Comparison of ENCODE assay signal across 8 cellular contexts in genomic region chr14:90383731-90384542, GRCh38. TPM values are rescaled to one million over a fixed set of nuclear protein-coding genes. Genes with fewer than 3 reads are reported as not detected.
A peak's percentile ranks its signal among the peaks of the same experiment; 100 is the strongest.
DNase-seq lines count a peak whose midpoint lies in the region; ATAC-seq and TF ChIP-seq lines count a peak whose summit lies in the region.

No MANE protein-coding gene starts in this region.

- peak overlapping the region; percentile 93 for H3K27ac ChIP-seq in CD4-positive, alpha-beta memory T cell (ENCODE audit: low read depth, low read length)
- peak overlapping the region; percentile 95 for H3K27ac ChIP-seq in WERI-Rb-1

- H3K27ac Mint-ChIP-seq in CD4-positive, alpha-beta memory T cell = no peak overlapping the region
- no peak overlapping the region for H3K27ac Mint-ChIP-seq in central memory CD8-positive, alpha-beta T cell (ENCODE audit: low read depth)

- POLR2A ChIA-PET in CD4-positive, alpha-beta memory T cell (lab: Charles Lee; ENCODE audit: partially characterized antibody) = interaction anchor here (0.5 to 17.2 kb wide), 22 partner anchors 9 to 1656 kb away, joined by 3 to 1009 read pairs (median 4); partner anchors contain the start of genes CALM1, GPR68, NRDE2 and PSMC1

- no peak for TF ChIP-seq CTCF in WERI-Rb-1 (IDR thresholded peaks at IDR 0.05; ENCODE audit: low read depth, low read length)

- H3K9me3 ChIP-seq in CD4-positive, alpha-beta memory T cell (ENCODE audit: control insufficient read depth in 1 of 2, low read length in 2 of 2) = no peaks in the 10 kb centered on the region
- H3K9me3 ChIP-seq in WERI-Rb-1 (ENCODE audit: severe bottlenecking) = no peaks in the 10 kb centered on the region

- intact Hi-C loops in CD4-positive, alpha-beta memory T cell (cut with micrococcal nuclease) = loop anchor here (1.0 to 10.0 kb wide), 7 partner anchors 13 to 1491 kb away; partner anchors contain the start of genes CALM1, EFCAB11, NRDE2 and PPP4R3A
- intact Hi-C loops in left colon (cut with DNase I, micrococcal nuclease) = no loop called here

- DNase-seq in CD4-positive, alpha-beta memory T cell = peak; percentile 68 to 81 (median 78)
- DNase-seq in NCI-H1092 (lab: John Stamatoyannopoulos, UW) (peak; percentile 73), WERI-Rb-1 (peak; percentile 50), left colon (peak; percentile 56 to 69), NCI-H526 treated with DMSO at 0.1 percent for 48 hours (lab: John Stamatoyannopoulos, UW) (no peak)
- DNase-seq in central memory CD8-positive, alpha-beta T cell (ENCODE audit: low spot score in 2 of 2) = peak; percentile 48 to 72
- DNase-seq in stimulated activated CD4-positive, alpha-beta T cell treated with anti-CD3 and anti-CD28 coated beads, Interleukin-4, amount 100 ng/mL, for 1 hour = peak; percentile 38

- peaks cover 31% of the 10 kb centered on the region for H3K4me1 ChIP-seq in CD4-positive, alpha-beta memory T cell (ENCODE audit: insufficient read depth, low read length)

- H3K4me1 Mint-ChIP-seq in CD4-positive, alpha-beta memory T cell = peaks cover 4 to 18% (median 9%) of the 10 kb centered on the region in 4 donors
- H3K4me1 Mint-ChIP-seq in central memory CD8-positive, alpha-beta T cell = no peaks in the 10 kb centered on the region

- no peak overlapping the region for H3K4me3 Mint-ChIP-seq in CD4-positive, alpha-beta memory T cell
- no peak overlapping the region for H3K4me3 Mint-ChIP-seq in central memory CD8-positive, alpha-beta T cell

- peak overlapping the region; percentile 63 to 95 for H3K4me3 ChIP-seq in CD4-positive, alpha-beta memory T cell (ENCODE audit: low read length in 2 of 2)
- peak overlapping the region; percentile 81 for H3K4me3 ChIP-seq in WERI-Rb-1 (ENCODE audit: low read depth, low read length)

- H3K36me3 Mint-ChIP-seq in CD4-positive, alpha-beta memory T cell = peaks cover 0 to 2% of the 10 kb centered on the region in 2 donors
- H3K36me3 Mint-ChIP-seq in central memory CD8-positive, alpha-beta T cell (ENCODE audit: insufficient read depth) = no peaks in the 10 kb centered on the region

- no peaks in the 10 kb centered on the region for H3K27me3 Mint-ChIP-seq in CD4-positive, alpha-beta memory T cell
- H3K27me3 Mint-ChIP-seq in central memory CD8-positive, alpha-beta T cell = no peaks in the 10 kb centered on the region

- ATAC-seq in GM21576 (IDR thresholded peaks at IDR 0.05; ENCODE audit: unreplicated experiment) (peak; percentile 3), left colon (peak; percentile 29)
- ATAC-seq in central memory CD8-positive, alpha-beta T cell (replicated peaks; ENCODE audit: extremely low read depth, poor library complexity, severe bottlenecking) = peak; percentile 64

- H3K36me3 ChIP-seq in CD4-positive, alpha-beta memory T cell (ENCODE audit: insufficient read depth, low read length) = no peaks in the 10 kb centered on the region
- H3K36me3 ChIP-seq in WERI-Rb-1 = no peaks in the 10 kb centered on the region

- CTCF ChIA-PET in CD4-positive, alpha-beta memory T cell (lab: Charles Lee; ENCODE audit: partially characterized antibody) = interaction anchor here (1.0 to 9.7 kb wide), 6 partner anchors 9 to 375 kb away, joined by 3 to 119 read pairs (median 6); partner anchors contain the start of gene CALM1

- H3K9me3 Mint-ChIP-seq in CD4-positive, alpha-beta memory T cell = peaks cover 0 to 2% (median 0%) of the 10 kb centered on the region in 8 donors
- H3K9me3 Mint-ChIP-seq in central memory CD8-positive, alpha-beta T cell = no peaks in the 10 kb centered on the region

- no peaks in the 10 kb centered on the region for H3K27me3 ChIP-seq in CD4-positive, alpha-beta memory T cell (ENCODE audit: insufficient read depth, low read length)
- no peaks in the 10 kb centered on the region for H3K27me3 ChIP-seq in WERI-Rb-1 (ENCODE audit: insufficient read depth, low read depth, severe bottlenecking)

RNA-seq across cellular contexts. Expression of gene CALM1, which starts 12.9 kb away (rescaled TPM):
- total RNA-seq in CD4-positive, alpha-beta memory T cell = 100 to 1,000 TPM; 693 to 698 TPM
- polyA plus RNA-seq in CD4-positive, alpha-beta memory T cell = 1,000 to 10,000 TPM; 2,724 to 3,289 TPM
- total RNA-seq in left colon = 100 to 1,000 TPM; 756 to 776 TPM

RNA-seq across cellular contexts. Expression of gene NRDE2, which starts 52.2 kb away (rescaled TPM):
- total RNA-seq in CD4-positive, alpha-beta memory T cell = 10 to 100 TPM; 26.3 to 32.6 TPM
- polyA plus RNA-seq in CD4-positive, alpha-beta memory T cell = 10 to 100 TPM in 1 of 2 donors, 1 to 10 TPM in 1; 4.4 to 10.7 TPM
- 10 to 100 TPM; 19.4 to 25.1 TPM for total RNA-seq in left colon

Comparison
In these comparisons a context has a peak if more than half of its experiments do, and no peak if none do; other contexts are left out.
1. ATAC-seq: peak in every context shown above with its lines; median percentile 64 in central memory CD8-positive, alpha-beta T cell; 29 in left colon; 3 in GM21576.